In genomic region chr12:75939016-75939642, GRCh38 we compare ENCODE assay signal across 2 cellular contexts.
TF ChIP-seq lines count a peak whose summit lies in the region.

No MANE protein-coding gene starts in this region.

TF ChIP-seq in A549, 52 proteins besides CTCF, POLR2A, EP300 and RAD21 (continued from another document):
- TF ChIP-seq, protein P1, sequence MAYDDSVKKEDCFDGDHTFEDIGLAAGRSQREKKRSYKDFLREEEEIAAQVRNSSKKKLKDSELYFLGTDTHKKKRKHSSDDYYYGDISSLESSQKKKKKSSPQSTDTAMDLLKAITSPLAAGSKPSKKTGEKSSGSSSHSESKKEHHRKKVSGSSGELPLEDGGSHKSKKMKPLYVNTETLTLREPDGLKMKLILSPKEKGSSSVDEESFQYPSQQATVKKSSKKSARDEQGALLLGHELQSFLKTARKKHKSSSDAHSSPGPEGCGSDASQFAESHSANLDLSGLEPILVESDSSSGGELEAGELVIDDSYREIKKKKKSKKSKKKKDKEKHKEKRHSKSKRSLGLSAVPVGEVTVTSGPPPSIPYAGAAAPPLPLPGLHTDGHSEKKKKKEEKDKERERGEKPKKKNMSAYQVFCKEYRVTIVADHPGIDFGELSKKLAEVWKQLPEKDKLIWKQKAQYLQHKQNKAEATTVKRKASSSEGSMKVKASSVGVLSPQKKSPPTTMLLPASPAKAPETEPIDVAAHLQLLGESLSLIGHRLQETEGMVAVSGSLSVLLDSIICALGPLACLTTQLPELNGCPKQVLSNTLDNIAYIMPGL (CRISPR knock-in tag; IDR thresholded peaks at IDR 0.05; ENCODE audit: borderline replicate concordance): no peak
- no peak for TF ChIP-seq HOXA7 (CRISPR knock-in tag; IDR thresholded peaks at IDR 0.05)

TF ChIP-seq in HCT116, 20 proteins besides CTCF, POLR2A, EP300 and RAD21 (continued from another document):
- TF ChIP-seq, protein P2, sequence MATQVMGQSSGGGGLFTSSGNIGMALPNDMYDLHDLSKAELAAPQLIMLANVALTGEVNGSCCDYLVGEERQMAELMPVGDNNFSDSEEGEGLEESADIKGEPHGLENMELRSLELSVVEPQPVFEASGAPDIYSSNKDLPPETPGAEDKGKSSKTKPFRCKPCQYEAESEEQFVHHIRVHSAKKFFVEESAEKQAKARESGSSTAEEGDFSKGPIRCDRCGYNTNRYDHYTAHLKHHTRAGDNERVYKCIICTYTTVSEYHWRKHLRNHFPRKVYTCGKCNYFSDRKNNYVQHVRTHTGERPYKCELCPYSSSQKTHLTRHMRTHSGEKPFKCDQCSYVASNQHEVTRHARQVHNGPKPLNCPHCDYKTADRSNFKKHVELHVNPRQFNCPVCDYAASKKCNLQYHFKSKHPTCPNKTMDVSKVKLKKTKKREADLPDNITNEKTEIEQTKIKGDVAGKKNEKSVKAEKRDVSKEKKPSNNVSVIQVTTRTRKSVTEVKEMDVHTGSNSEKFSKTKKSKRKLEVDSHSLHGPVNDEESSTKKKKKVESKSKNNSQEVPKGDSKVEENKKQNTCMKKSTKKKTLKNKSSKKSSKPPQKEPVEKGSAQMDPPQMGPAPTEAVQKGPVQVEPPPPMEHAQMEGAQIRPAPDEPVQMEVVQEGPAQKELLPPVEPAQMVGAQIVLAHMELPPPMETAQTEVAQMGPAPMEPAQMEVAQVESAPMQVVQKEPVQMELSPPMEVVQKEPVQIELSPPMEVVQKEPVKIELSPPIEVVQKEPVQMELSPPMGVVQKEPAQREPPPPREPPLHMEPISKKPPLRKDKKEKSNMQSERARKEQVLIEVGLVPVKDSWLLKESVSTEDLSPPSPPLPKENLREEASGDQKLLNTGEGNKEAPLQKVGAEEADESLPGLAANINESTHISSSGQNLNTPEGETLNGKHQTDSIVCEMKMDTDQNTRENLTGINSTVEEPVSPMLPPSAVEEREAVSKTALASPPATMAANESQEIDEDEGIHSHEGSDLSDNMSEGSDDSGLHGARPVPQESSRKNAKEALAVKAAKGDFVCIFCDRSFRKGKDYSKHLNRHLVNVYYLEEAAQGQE (IDR thresholded peaks at IDR 0.05; ENCODE audit: low read depth): no peak
- TF ChIP-seq ELF1 (IDR thresholded peaks at IDR 0.05; ENCODE audit: borderline replicate concordance, low read depth) (no peak), YY1 (IDR thresholded peaks at IDR 0.05; ENCODE audit: extremely low read depth, insufficient replicate concordance, low read depth, low read length) (no peak), CEBPB (IDR thresholded peaks at IDR 0.05; ENCODE audit: low read depth) (no peak), SP1 (IDR thresholded peaks at IDR 0.05; ENCODE audit: low read depth) (no peak), JUND (IDR thresholded peaks at IDR 0.05) (no peak), CBX3 (IDR thresholded peaks at IDR 0.05; ENCODE audit: low read depth) (no peak), EGR1 (IDR thresholded peaks at IDR 0.05; ENCODE audit: low read depth) (no peak), SIN3A (IDR thresholded peaks at IDR 0.05; ENCODE audit: low read depth) (no peak), SRF (IDR thresholded peaks at IDR 0.05; ENCODE audit: low read depth) (no peak), TCF7L2 (IDR thresholded peaks at IDR 0.05; ENCODE audit: borderline replicate concordance, extremely low read depth, insufficient read depth, insufficient read length) (no peak), ZNF274 (IDR thresholded peaks at IDR 0.05; ENCODE audit: low read depth, low read length) (no peak)
- TF ChIP-seq, protein P3, sequence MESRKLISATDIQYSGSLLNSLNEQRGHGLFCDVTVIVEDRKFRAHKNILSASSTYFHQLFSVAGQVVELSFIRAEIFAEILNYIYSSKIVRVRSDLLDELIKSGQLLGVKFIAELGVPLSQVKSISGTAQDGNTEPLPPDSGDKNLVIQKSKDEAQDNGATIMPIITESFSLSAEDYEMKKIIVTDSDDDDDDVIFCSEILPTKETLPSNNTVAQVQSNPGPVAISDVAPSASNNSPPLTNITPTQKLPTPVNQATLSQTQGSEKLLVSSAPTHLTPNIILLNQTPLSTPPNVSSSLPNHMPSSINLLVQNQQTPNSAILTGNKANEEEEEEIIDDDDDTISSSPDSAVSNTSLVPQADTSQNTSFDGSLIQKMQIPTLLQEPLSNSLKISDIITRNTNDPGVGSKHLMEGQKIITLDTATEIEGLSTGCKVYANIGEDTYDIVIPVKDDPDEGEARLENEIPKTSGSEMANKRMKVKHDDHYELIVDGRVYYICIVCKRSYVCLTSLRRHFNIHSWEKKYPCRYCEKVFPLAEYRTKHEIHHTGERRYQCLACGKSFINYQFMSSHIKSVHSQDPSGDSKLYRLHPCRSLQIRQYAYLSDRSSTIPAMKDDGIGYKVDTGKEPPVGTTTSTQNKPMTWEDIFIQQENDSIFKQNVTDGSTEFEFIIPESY (IDR thresholded peaks at IDR 0.05; ENCODE audit: extremely low read depth, insufficient replicate concordance, low read length): no peak
- TF ChIP-seq, protein P4, sequence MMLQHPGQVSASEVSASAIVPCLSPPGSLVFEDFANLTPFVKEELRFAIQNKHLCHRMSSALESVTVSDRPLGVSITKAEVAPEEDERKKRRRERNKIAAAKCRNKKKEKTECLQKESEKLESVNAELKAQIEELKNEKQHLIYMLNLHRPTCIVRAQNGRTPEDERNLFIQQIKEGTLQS (IDR thresholded peaks at IDR 0.05): no peak
- TF ChIP-seq, protein P5, sequence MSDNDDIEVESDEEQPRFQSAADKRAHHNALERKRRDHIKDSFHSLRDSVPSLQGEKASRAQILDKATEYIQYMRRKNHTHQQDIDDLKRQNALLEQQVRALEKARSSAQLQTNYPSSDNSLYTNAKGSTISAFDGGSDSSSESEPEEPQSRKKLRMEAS (IDR thresholded peaks at IDR 0.05): no peak
